Comparison of ENCODE assay signal across 29 cellular contexts in the genomic region with DNA sequence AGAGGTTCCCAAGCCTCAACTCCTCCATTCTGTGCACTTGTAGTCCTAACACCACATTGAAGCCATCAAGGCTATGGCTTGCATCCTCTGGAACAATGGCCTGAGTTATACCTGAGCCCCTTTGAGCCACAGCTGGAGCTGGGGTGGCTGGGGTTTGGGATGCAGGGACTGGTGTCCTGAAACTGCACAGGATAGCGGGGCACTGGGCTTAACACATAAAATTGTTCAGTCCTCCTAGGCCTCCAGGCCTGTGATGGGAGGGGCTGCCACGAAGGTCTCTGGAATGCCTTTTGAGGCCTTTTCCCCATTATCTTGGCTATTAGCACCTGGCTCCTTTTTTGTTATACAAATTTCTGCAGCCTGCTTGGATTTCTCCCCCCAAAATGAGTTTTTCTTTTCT. TPM values are rescaled to one million over a fixed set of nuclear protein-coding genes. Genes with fewer than 3 reads are reported as not detected.
"Had no signal": no experiment of that assay in that cellular context is flagged by ENCODE, and none has a peak within 500 bp of the region (broad histone marks: within the 10 kb centered on the region; RNA-seq: fewer than 3 reads in every experiment).

No MANE protein-coding gene starts in this region.

- H3K36me3 ChIP-seq: neural progenitor cell, ovary, right lobe of liver, sigmoid colon, stomach, thoracic aorta, thyroid gland, tibial nerve, upper lobe of left lung, vagina had no signal

- H3K4me2 ChIP-seq: neural progenitor cell had no signal

- H3K27ac Mint-ChIP-seq: naive thymus-derived CD4-positive, alpha-beta T cell; natural killer cell; nephron; neural progenitor cell; progenitor cell of endocrine pancreas; stimulated activated effector memory CD8-positive, alpha-beta T cell treated with anti-CD3 and anti-CD28 coated beads, Interleukin-12 subunit alpha, Interleukin-12 subunit beta, amount 100 ng/mL, for 72 hours; stimulated activated naive B cell treated with anti-CD40 and anti-IgM and Interleukin-4, amounts not matched to agents 10 μg/mL and 1 μg/mL and 100 μg/mL, for 72 hours had no signal

- H3K27me3 Mint-ChIP-seq: progenitor cell of endocrine pancreas; stimulated activated naive B cell treated with anti-CD40 and anti-IgM and Interleukin-4, amounts not matched to agents 10 μg/mL and 1 μg/mL and 100 μg/mL, for 72 hours had no signal

- ATAC-seq: naive thymus-derived CD4-positive, alpha-beta T cell; natural killer cell; psoas muscle; right cardiac atrium; right lobe of liver; stimulated activated effector memory CD8-positive, alpha-beta T cell treated with anti-CD3 and anti-CD28 coated beads, Interleukin-12 subunit alpha, Interleukin-12 subunit beta, amount 100 ng/mL, for 72 hours; stimulated activated naive B cell treated with anti-CD40 and anti-IgM and Interleukin-4, amounts not matched to agents 10 μg/mL and 1 μg/mL and 100 μg/mL, for 72 hours had no signal

- H2AFZ ChIP-seq: neural progenitor cell, parathyroid adenoma had no signal

- H3K4me3 Mint-ChIP-seq: naive thymus-derived CD4-positive, alpha-beta T cell; natural killer cell; nephron; neural progenitor cell; stimulated activated effector memory CD8-positive, alpha-beta T cell treated with anti-CD3 and anti-CD28 coated beads, Interleukin-12 subunit alpha, Interleukin-12 subunit beta, amount 100 ng/mL, for 72 hours; stimulated activated naive B cell treated with anti-CD40 and anti-IgM and Interleukin-4, amounts not matched to agents 10 μg/mL and 1 μg/mL and 100 μg/mL, for 72 hours had no signal

- DNase-seq: naive thymus-derived CD4-positive, alpha-beta T cell; natural killer cell; occipital lobe; ovary; psoas muscle; right lobe of liver; sigmoid colon; small intestine; stimulated activated CD4-positive, alpha-beta T cell treated with anti-CD3 and anti-CD28 coated beads, Interleukin-15, amount 100 ng/mL, for 24 hours; stimulated activated CD4-positive, alpha-beta T cell treated with anti-CD3 and anti-CD28 coated beads, Interleukin-2, amount 100 ng/mL, for 24 hours; stimulated activated CD4-positive, alpha-beta T cell treated with anti-CD3 and anti-CD28 coated beads, Interleukin-2, amount 100 ng/mL, for 48 hours; stimulated activated CD4-positive, alpha-beta T cell treated with anti-CD3 and anti-CD28 coated beads, Interleukin-4, amount 100 ng/mL, for 24 hours; stimulated activated naive B cell treated with anti-CD40 and anti-IgM and Interleukin-4, amounts not matched to agents 10 μg/mL and 1 μg/mL and 100 μg/mL, for 72 hours; stimulated activated naive CD4-positive, alpha-beta T cell treated with Interleukin-2 at 50 U/mL for 16 hours; stomach; thyroid gland; trophoblast cell; upper lobe of left lung had no signal

- H3K27ac ChIP-seq: neural progenitor cell, ovary, parathyroid adenoma, psoas muscle, right lobe of liver, sigmoid colon, stomach, thoracic aorta, thyroid gland, tibial nerve, upper lobe of left lung, vagina had no signal

- H3K4me1 ChIP-seq: neural progenitor cell, parathyroid adenoma, right lobe of liver, stomach, thyroid gland, tibial nerve, upper lobe of left lung, vagina had no signal

- H3K4me3 ChIP-seq: neural progenitor cell, ovary, psoas muscle, right lobe of liver, sigmoid colon, stomach, thoracic aorta, thyroid gland, tibial nerve, upper lobe of left lung, vagina had no signal

- H3K4me1 Mint-ChIP-seq: neural progenitor cell had no signal

- H3K79me2 ChIP-seq: parathyroid adenoma had no signal

- H3K9me3 ChIP-seq: ovary, psoas muscle, right lobe of liver, thoracic aorta, thyroid gland, vagina had no signal

RNA-seq across cellular contexts. Expression of a gene that starts 35.5 kb away (rescaled TPM):
- total RNA-seq: naive thymus-derived CD4-positive, alpha-beta T cell; natural killer cell; psoas muscle; right cardiac atrium; right lobe of liver; subcutaneous adipose tissue; thoracic aorta; ureter; vagina had no signal
